Comparison of ENCODE assay signal across 24 cellular contexts in the genomic region with DNA sequence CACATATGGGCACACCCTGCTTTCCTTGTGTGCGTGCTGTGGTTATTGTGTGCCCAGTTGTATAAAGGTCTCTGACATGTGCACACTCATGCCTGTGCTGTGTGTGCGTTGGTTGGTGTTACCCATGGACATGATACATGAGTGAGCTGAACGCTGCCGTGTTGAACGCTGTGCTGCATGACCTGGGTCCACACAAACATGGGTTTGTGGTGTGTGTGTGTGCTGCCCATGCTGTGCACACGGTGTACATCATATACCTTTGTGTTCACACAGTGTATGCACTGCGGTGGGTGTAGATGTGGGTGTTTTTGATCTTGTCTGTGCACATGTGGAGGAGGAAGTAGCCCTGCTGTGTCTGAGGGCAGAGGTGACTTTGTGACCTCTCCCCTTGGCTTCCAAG. TPM values are rescaled to one million over a fixed set of nuclear protein-coding genes. Genes with fewer than 3 reads are reported as not detected.
"Had no signal": no experiment of that assay in that cellular context is flagged by ENCODE, and none has a peak within 500 bp of the region (broad histone marks: within the 10 kb centered on the region; RNA-seq: fewer than 3 reads in every experiment).

No MANE protein-coding gene starts in this region.

- H3K4me1 ChIP-seq: foreskin keratinocyte, parathyroid adenoma, sigmoid colon, tibial artery, uterus had no signal

- H3K4me3 ChIP-seq: dorsolateral prefrontal cortex, sigmoid colon, tibial artery, uterus had no signal

- H3K9me3 ChIP-seq: neutrophil, sigmoid colon, tibial artery, uterus had no signal

- H3K36me3 Mint-ChIP-seq: activated naive CD8-positive, alpha-beta T cell; naive thymus-derived CD8-positive, alpha-beta T cell; stimulated activated memory B cell treated with anti-CD40 and anti-IgM and Interleukin-4, amounts not matched to agents 10 μg/mL and 1 μg/mL and 100 μg/mL, for 72 hours; WTC11 had no signal

- DNase-seq: activated CD4-positive, alpha-beta T cell treated with anti-CD3 and anti-CD28 coated beads for 4 hours; activated CD8-positive, alpha-beta T cell treated with anti-CD3 and anti-CD28 coated beads for 36 hours; activated gamma-delta T cell treated with Interleukin-2 at 50 U/mL for 16 hours; activated T-cell treated with anti-CD3 and anti-CD28 coated beads, Interleukin-2, amount 50 U/mL, for 4 hours; amygdala; foreskin keratinocyte; hippocampal formation; left cardiac atrium; sigmoid colon; stimulated activated CD4-positive, alpha-beta T cell treated with anti-CD3 and anti-CD28 coated beads, Interleukin-4, amount 100 ng/mL, for 4 hours; tibial artery; uterus had no signal

- H3K27ac Mint-ChIP-seq: activated CD8-positive, alpha-beta T cell treated with anti-CD3 and anti-CD28 coated beads for 36 hours; activated naive CD8-positive, alpha-beta T cell; endodermal cell; stimulated activated memory B cell treated with anti-CD40 and anti-IgM and Interleukin-4, amounts not matched to agents 10 μg/mL and 1 μg/mL and 100 μg/mL, for 72 hours; WTC11 had no signal

- H3K4me3 Mint-ChIP-seq: activated CD8-positive, alpha-beta T cell treated with anti-CD3 and anti-CD28 coated beads for 36 hours; activated naive CD8-positive, alpha-beta T cell; activated T-cell treated with anti-CD3 and anti-CD28 coated beads, Interleukin-2, amount 50 U/mL, for 4 hours; endodermal cell; naive thymus-derived CD8-positive, alpha-beta T cell; stimulated activated memory B cell treated with anti-CD40 and anti-IgM and Interleukin-4, amounts not matched to agents 10 μg/mL and 1 μg/mL and 100 μg/mL, for 72 hours; WTC11 had no signal

- H3K27me3 ChIP-seq: uterus had no signal

- H3K36me3 ChIP-seq: neutrophil, sigmoid colon, tibial artery, uterus had no signal

- H3K27me3 Mint-ChIP-seq: stimulated activated memory B cell treated with anti-CD40 and anti-IgM and Interleukin-4, amounts not matched to agents 10 μg/mL and 1 μg/mL and 100 μg/mL, for 72 hours had no signal

- FAIRE-seq: colon, islet of Langerhans had no signal

- H3K9ac ChIP-seq: parathyroid adenoma had no signal

- H3K9me3 Mint-ChIP-seq: activated CD8-positive, alpha-beta T cell treated with anti-CD3 and anti-CD28 coated beads for 36 hours; activated T-cell treated with anti-CD3 and anti-CD28 coated beads, Interleukin-2, amount 50 U/mL, for 4 hours; endodermal cell; naive thymus-derived CD8-positive, alpha-beta T cell; stimulated activated memory B cell treated with anti-CD40 and anti-IgM and Interleukin-4, amounts not matched to agents 10 μg/mL and 1 μg/mL and 100 μg/mL, for 72 hours; WTC11 had no signal

- H2AFZ ChIP-seq: parathyroid adenoma had no signal

- H3K79me2 ChIP-seq: parathyroid adenoma had no signal

- H3K27ac ChIP-seq: epithelial cell of prostate, foreskin keratinocyte, neutrophil, parathyroid adenoma, sigmoid colon, tibial artery, uterus had no signal

RNA-seq across cellular contexts. Expression of gene TOX2, which starts 54.4 kb away (rescaled TPM):
- total RNA-seq: renal cortical epithelial cell had no signal
